ENCODE assay signal across 36 cellular contexts in the genomic region with DNA sequence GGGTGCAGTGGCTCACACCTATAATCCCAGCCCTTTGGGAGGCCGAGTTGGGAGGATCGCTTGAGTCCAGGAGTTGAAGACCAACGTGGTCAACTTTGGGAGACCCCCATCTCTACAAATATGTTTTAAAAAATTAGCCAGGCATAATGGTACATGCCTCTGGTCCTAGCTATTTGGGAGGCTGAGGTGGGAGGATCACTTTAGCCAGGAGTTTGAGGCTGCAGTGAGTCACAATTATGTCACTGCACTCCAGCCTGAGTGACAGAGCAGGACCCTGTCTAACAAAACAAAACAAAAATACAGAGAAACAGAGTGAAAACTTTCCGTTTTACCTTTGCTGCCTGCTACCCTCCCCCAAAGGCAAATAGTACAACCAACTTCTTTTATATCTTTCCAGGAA.
"Had no signal": no experiment of that assay in that cellular context is flagged by ENCODE, and none has a peak within 500 bp of the region (broad histone marks: within the 10 kb centered on the region; RNA-seq: fewer than 3 reads in every experiment).

No MANE protein-coding gene starts in this region.

- H3K27me3 ChIP-seq: brain microvascular endothelial cell, gastroesophageal sphincter, hepatocyte, neutrophil, ovary, sigmoid colon, stomach, thyroid gland had no signal

- H3K4me3 ChIP-seq: gastroesophageal sphincter, hepatocyte, ovary, sigmoid colon, stomach, thyroid gland had no signal

- H3K36me3 ChIP-seq: brain microvascular endothelial cell, gastroesophageal sphincter, neutrophil, ovary, sigmoid colon, stomach, thyroid gland had no signal

- H3K27me3 Mint-ChIP-seq: activated CD4-positive, alpha-beta T cell treated with anti-CD3 and anti-CD28 coated beads, Interleukin-2, amount 10 ng/mL, durations not matched to agents 24 days and 14 days; activated naive CD4-positive, alpha-beta T cell treated with anti-CD3 and anti-CD28 coated beads, Interleukin-2, amount 10 ng/mL, durations not matched to agents 7 days and 5 days; progenitor cell of endocrine pancreas; stimulated activated naive B cell treated with anti-CD40 and anti-IgM and Interleukin-4, amounts not matched to agents 10 μg/mL and 1 μg/mL and 100 μg/mL, for 72 hours had no signal

- H3K9me3 ChIP-seq: neutrophil, ovary, sigmoid colon, stomach, thyroid gland had no signal

- H3K4me1 Mint-ChIP-seq: activated CD4-positive, alpha-beta T cell treated with anti-CD3 and anti-CD28 coated beads, Interleukin-2, amount 10 ng/mL, durations not matched to agents 24 days and 14 days; activated naive CD4-positive, alpha-beta T cell treated with anti-CD3 and anti-CD28 coated beads, Interleukin-2, amount 10 ng/mL, durations not matched to agents 7 days and 5 days; activated naive CD8-positive, alpha-beta T cell treated with anti-CD3 and anti-CD28 coated beads, Interleukin-2, amount 10 ng/mL, durations not matched to agents 7 days and 5 days; naive B cell; nephron progenitor cell; stimulated activated naive B cell treated with anti-CD40 and anti-IgM and Interleukin-4, amounts not matched to agents 10 μg/mL and 1 μg/mL and 100 μg/mL, for 72 hours; T-helper 17 cell had no signal

- DNase-seq: activated CD4-positive, alpha-beta memory T cell treated with anti-CD3 and anti-CD28 coated beads for 36 hours; activated CD4-positive, alpha-beta T cell treated with anti-CD3 and anti-CD28 coated beads, Interleukin-2, amount 10 ng/mL, durations not matched to agents 24 days and 14 days; activated CD4-positive, CD25-positive, alpha-beta regulatory T cell treated with anti-CD3 and anti-CD28 coated beads, Interleukin-2, amount 50 U/mL, for 72 hours; activated CD8-positive, alpha-beta memory T cell treated with anti-CD3 and anti-CD28 coated beads, Interleukin-2, amount 50 U/mL, for 48 hours; activated gamma-delta T cell; activated naive CD4-positive, alpha-beta T cell treated with anti-CD3 and anti-CD28 coated beads, Interleukin-2, amount 10 ng/mL, durations not matched to agents 7 days and 5 days; activated naive CD8-positive, alpha-beta T cell treated with anti-CD3 and anti-CD28 coated beads, Interleukin-2, amount 10 ng/mL, durations not matched to agents 7 days and 5 days; activated T-cell treated with anti-CD3 and anti-CD28 coated beads, Interleukin-2, amount 50 U/mL, for 24 hours; brain microvascular endothelial cell; caudate nucleus; dermis blood vessel endothelial cell; effector CD8-positive, alpha-beta T cell; erythroblast; islet precursor cell; left cardiac atrium; left ventricle myocardium superior; naive B cell; nephron progenitor cell; ovary; retina; sigmoid colon; small intestine; stimulated activated CD4-positive, alpha-beta T cell treated with anti-CD3 and anti-CD28 coated beads, Interleukin-1b, Interleukin-23, amount 100 ng/mL, for 48 hours; stimulated activated CD4-positive, alpha-beta T cell treated with anti-CD3 and anti-CD28 coated beads, Interleukin-4, amount 100 ng/mL, for 4 hours; stimulated activated CD8-positive, alpha-beta memory T cell treated with anti-CD3 and anti-CD28 coated beads, Interleukin-4, amount 100 ng/mL, for 48 hours; stimulated activated naive B cell treated with anti-CD40 and anti-IgM and Interleukin-4, amounts not matched to agents 10 μg/mL and 1 μg/mL and 100 μg/mL, for 72 hours; stomach; T-helper 17 cell; thyroid gland had no signal

- H3K36me3 Mint-ChIP-seq: activated CD4-positive, alpha-beta memory T cell treated with anti-CD3 and anti-CD28 coated beads for 36 hours; activated naive CD4-positive, alpha-beta T cell treated with anti-CD3 and anti-CD28 coated beads, Interleukin-2, amount 10 ng/mL, durations not matched to agents 7 days and 5 days; activated naive CD8-positive, alpha-beta T cell treated with anti-CD3 and anti-CD28 coated beads, Interleukin-2, amount 10 ng/mL, durations not matched to agents 7 days and 5 days; naive B cell; stimulated activated naive B cell treated with anti-CD40 and anti-IgM and Interleukin-4, amounts not matched to agents 10 μg/mL and 1 μg/mL and 100 μg/mL, for 72 hours had no signal

- H3K27ac ChIP-seq: brain microvascular endothelial cell, gastroesophageal sphincter, hepatocyte, ovary, sigmoid colon, stomach, thyroid gland had no signal

- H3K27ac Mint-ChIP-seq: activated CD4-positive, alpha-beta memory T cell treated with anti-CD3 and anti-CD28 coated beads for 36 hours; activated CD4-positive, alpha-beta T cell treated with anti-CD3 and anti-CD28 coated beads, Interleukin-2, amount 10 ng/mL, durations not matched to agents 24 days and 14 days; activated naive CD4-positive, alpha-beta T cell treated with anti-CD3 and anti-CD28 coated beads, Interleukin-2, amount 10 ng/mL, durations not matched to agents 7 days and 5 days; activated naive CD8-positive, alpha-beta T cell treated with anti-CD3 and anti-CD28 coated beads, Interleukin-2, amount 10 ng/mL, durations not matched to agents 7 days and 5 days; activated T-cell treated with anti-CD3 and anti-CD28 coated beads, Interleukin-2, amount 50 U/mL, for 24 hours; mesothelial cell of epicardium; naive B cell; nephron progenitor cell; stimulated activated naive B cell treated with anti-CD40 and anti-IgM and Interleukin-4, amounts not matched to agents 10 μg/mL and 1 μg/mL and 100 μg/mL, for 72 hours; T-helper 17 cell had no signal

- H3K4me3 Mint-ChIP-seq: activated CD4-positive, alpha-beta memory T cell treated with anti-CD3 and anti-CD28 coated beads for 36 hours; activated CD4-positive, alpha-beta T cell treated with anti-CD3 and anti-CD28 coated beads, Interleukin-2, amount 10 ng/mL, durations not matched to agents 24 days and 14 days; activated naive CD4-positive, alpha-beta T cell treated with anti-CD3 and anti-CD28 coated beads, Interleukin-2, amount 10 ng/mL, durations not matched to agents 7 days and 5 days; activated naive CD8-positive, alpha-beta T cell treated with anti-CD3 and anti-CD28 coated beads, Interleukin-2, amount 10 ng/mL, durations not matched to agents 7 days and 5 days; activated T-cell treated with anti-CD3 and anti-CD28 coated beads, Interleukin-2, amount 50 U/mL, for 24 hours; mesothelial cell of epicardium; naive B cell; nephron progenitor cell; stimulated activated naive B cell treated with anti-CD40 and anti-IgM and Interleukin-4, amounts not matched to agents 10 μg/mL and 1 μg/mL and 100 μg/mL, for 72 hours; T-helper 17 cell had no signal

- FAIRE-seq: astrocyte, endometrium, small intestine had no signal

- H3K4me2 ChIP-seq: hepatocyte had no signal

- ATAC-seq: gastroesophageal sphincter; left cardiac atrium; left ventricle myocardium superior; stimulated activated naive B cell treated with anti-CD40 and anti-IgM and Interleukin-4, amounts not matched to agents 10 μg/mL and 1 μg/mL and 100 μg/mL, for 72 hours; T-helper 17 cell had no signal

- H3K4me1 ChIP-seq: thyroid gland had no signal

- H3K9me3 Mint-ChIP-seq: activated CD4-positive, alpha-beta T cell treated with anti-CD3 and anti-CD28 coated beads, Interleukin-2, amount 10 ng/mL, durations not matched to agents 24 days and 14 days; activated naive CD4-positive, alpha-beta T cell treated with anti-CD3 and anti-CD28 coated beads, Interleukin-2, amount 10 ng/mL, durations not matched to agents 7 days and 5 days had no signal
